Comparison of ENCODE assay signal across 8 cellular contexts in genomic region chr14:93333631-93334095, GRCh38. TPM values are rescaled to one million over a fixed set of nuclear protein-coding genes. Genes with fewer than 3 reads are reported as not detected.
DNase-seq lines count a peak whose midpoint lies in the region; ATAC-seq and TF ChIP-seq lines count a peak whose summit lies in the region.

No MANE protein-coding gene starts in this region.

- no peak overlapping the region for H2AK5ac ChIP-seq in mesenchymal stem cell (ENCODE audit: low read length, severe bottlenecking)

- no peaks in the 10 kb centered on the region for H3K36me3 ChIP-seq in mesenchymal stem cell (ENCODE audit: control insufficient read depth in 1 of 2, insufficient read depth in 2 of 2, low read depth in 1 of 2, low read length in 2 of 2)
- peaks cover 0 to 2% of the 10 kb centered on the region in 2 donors for H3K36me3 ChIP-seq in aorta (ENCODE audit: control insufficient read depth in 1 of 2, insufficient read depth in 2 of 2, low read length in 1 of 2)

- peaks cover 4% of the 10 kb centered on the region for H3K4me1 ChIP-seq in mesenchymal stem cell (ENCODE audit: control insufficient read depth, insufficient read depth, low read depth, low read length)
- H3K4me1 ChIP-seq in aorta (ENCODE audit: control insufficient read depth in 1 of 2, insufficient read depth in 2 of 2, low read length in 2 of 2) = peaks cover 0 to 11% of the 10 kb centered on the region in 2 donors

- no peak overlapping the region for H3K23ac ChIP-seq in mesenchymal stem cell (ENCODE audit: low read length in 2 of 2)

- H3K27me3 ChIP-seq in mesenchymal stem cell (ENCODE audit: control insufficient read depth in 1 of 2, insufficient read depth in 1 of 2, low read length in 2 of 2) = no peaks in the 10 kb centered on the region
- H3K27me3 ChIP-seq in aorta (ENCODE audit: control insufficient read depth in 1 of 2, insufficient read depth in 2 of 2, low read length in 1 of 2) = no peaks in the 10 kb centered on the region

- no peak for DNase-seq in stimulated activated naive CD8-positive, alpha-beta T cell treated with anti-CD3 and anti-CD28 coated beads, Interleukin-15, Interleukin-2, amounts not matched to agents 100 U/mL and 50 U/mL, for 24 hours
- DNase-seq in mesenchymal stem cell = no peak
- DNase-seq in aorta = no peak
- no peak for DNase-seq in activated effector memory CD4-positive, alpha-beta T cell treated with Interleukin-2 at 50 U/mL for 16 hours
- DNase-seq in AG08395 (ENCODE audit: low spot score) = no peak

- no peak overlapping the region for H2BK120ac ChIP-seq in mesenchymal stem cell (ENCODE audit: low read depth, low read length)

- H3K4me1 Mint-ChIP-seq in stimulated activated naive CD8-positive, alpha-beta T cell treated with anti-CD3 and anti-CD28 coated beads, Interleukin-15, Interleukin-2, amounts not matched to agents 100 ng/mL and 50 ng/mL, for 24 hours (ENCODE audit: low read depth) = peaks cover 53% of the 10 kb centered on the region
- peaks cover 55% of the 10 kb centered on the region for H3K4me1 Mint-ChIP-seq in brain

- H3K79me1 ChIP-seq in mesenchymal stem cell (replicated peaks; ENCODE audit: low read length, poor library complexity, severe bottlenecking) = peaks cover 6% of the 10 kb centered on the region

- H3K9me3 Mint-ChIP-seq in stimulated activated naive CD8-positive, alpha-beta T cell treated with anti-CD3 and anti-CD28 coated beads, Interleukin-15, Interleukin-2, amounts not matched to agents 100 ng/mL and 50 ng/mL, for 24 hours = no peaks in the 10 kb centered on the region
- H3K9me3 Mint-ChIP-seq in brain = peaks cover 0 to 11% (median 4%) of the 10 kb centered on the region in 5 experiments

- peak overlapping the region; percentile 58 for H3K27ac Mint-ChIP-seq in stimulated activated naive CD8-positive, alpha-beta T cell treated with anti-CD3 and anti-CD28 coated beads, Interleukin-15, Interleukin-2, amounts not matched to agents 100 ng/mL and 50 ng/mL, for 24 hours
- peak overlapping the region; percentile 70 to 97 (median 96) for H3K27ac Mint-ChIP-seq in brain

- no peak overlapping the region for H2BK15ac ChIP-seq in mesenchymal stem cell (ENCODE audit: low read depth, poor library complexity, severe bottlenecking)

- H3K27ac ChIP-seq in mesenchymal stem cell (ENCODE audit: low read length, poor library complexity, severe bottlenecking) (no peak overlapping the region), aorta (ENCODE audit: low read depth in 1 of 2, low read length in 2 of 2) (peak overlapping the region in 1 of 2 donors; percentile 72)

- no peak overlapping the region for H3K4ac ChIP-seq in mesenchymal stem cell (ENCODE audit: low read depth in 1 of 2, low read length in 2 of 2)

- ATAC-seq in stimulated activated naive CD8-positive, alpha-beta T cell treated with anti-CD3 and anti-CD28 coated beads, Interleukin-15, Interleukin-2, amounts not matched to agents 100 U/mL and 50 U/mL, for 24 hours = no peak
- ATAC-seq in aorta (ENCODE audit: low FRiP score) (no peak), HG03571 (IDR thresholded peaks at IDR 0.05; ENCODE audit: unreplicated experiment) (no peak)

- H4K8ac ChIP-seq in mesenchymal stem cell (ENCODE audit: low read length) = peak overlapping the region; percentile 55

- H4K91ac ChIP-seq in mesenchymal stem cell (ENCODE audit: low read length) = no peak overlapping the region

- no peaks in the 10 kb centered on the region for H3K27me3 Mint-ChIP-seq in stimulated activated naive CD8-positive, alpha-beta T cell treated with anti-CD3 and anti-CD28 coated beads, Interleukin-15, Interleukin-2, amounts not matched to agents 100 ng/mL and 50 ng/mL, for 24 hours
- H3K27me3 Mint-ChIP-seq in brain = peaks cover 4% of the 10 kb centered on the region

- peak overlapping the region; percentile 5 for H2AFZ ChIP-seq in mesenchymal stem cell (ENCODE audit: low read depth, low read length)

- peak overlapping the region; percentile 60 for H3K4me2 ChIP-seq in mesenchymal stem cell (ENCODE audit: low read length, poor library complexity, severe bottlenecking)

- peak overlapping the region; percentile 3 to 86 for H3K4me3 ChIP-seq in mesenchymal stem cell (ENCODE audit: insufficient read depth in 1 of 2, low read depth in 1 of 2, low read length in 2 of 2)
- H3K4me3 ChIP-seq in aorta (ENCODE audit: low read length in 2 of 2) = peak overlapping the region; percentile 21 to 70

- intact Hi-C loops in aorta (cut with DNase I) = loop anchor here in 1 of 2 donors (2.0 kb wide), 1 partner anchor 127 kb away; the partner anchor contains the start of genes GON7 and UBR7

- peak overlapping the region; percentile 91 for H3K4me3 Mint-ChIP-seq in stimulated activated naive CD8-positive, alpha-beta T cell treated with anti-CD3 and anti-CD28 coated beads, Interleukin-15, Interleukin-2, amounts not matched to agents 100 ng/mL and 50 ng/mL, for 24 hours
- peak overlapping the region; percentile 86 to 95 (median 89) for H3K4me3 Mint-ChIP-seq in brain

- H3K9me3 ChIP-seq in mesenchymal stem cell (ENCODE audit: control insufficient read depth, low read length) (no peaks in the 10 kb centered on the region), aorta (ENCODE audit: control insufficient read depth, low read length) (no peaks in the 10 kb centered on the region)

- H2BK5ac ChIP-seq in mesenchymal stem cell (ENCODE audit: low read depth, low read length, poor library complexity, severe bottlenecking) = no peak overlapping the region

- H3K36me3 Mint-ChIP-seq in stimulated activated naive CD8-positive, alpha-beta T cell treated with anti-CD3 and anti-CD28 coated beads, Interleukin-15, Interleukin-2, amounts not matched to agents 100 ng/mL and 50 ng/mL, for 24 hours (ENCODE audit: low read depth) = no peaks in the 10 kb centered on the region
- H3K36me3 Mint-ChIP-seq in brain = peaks cover 26% of the 10 kb centered on the region

- no peak overlapping the region for H3K18ac ChIP-seq in mesenchymal stem cell (ENCODE audit: low read depth in 1 of 2, low read length in 2 of 2)

- no peak overlapping the region for H3K14ac ChIP-seq in mesenchymal stem cell (ENCODE audit: low read length in 2 of 2)

- WGBS in mesenchymal stem cell = 19% methylated on average over 6 of the region's 7 CpGs
- 9 to 13% methylated on average over 7 of the region's 7 CpGs for WGBS in aorta, 2 donors

- TF ChIP-seq CTCF in brain (conservative IDR thresholded peaks at IDR 0.05) = no peak

- peak overlapping the region; percentile 93 for H3K9ac ChIP-seq in mesenchymal stem cell (ENCODE audit: low read length)

- no peak overlapping the region for H2BK12ac ChIP-seq in mesenchymal stem cell (ENCODE audit: low read length in 2 of 2)

RNA-seq across cellular contexts. Expression of gene BTBD7, which starts 0.8 kb away (rescaled TPM):
- polyA plus RNA-seq in brain (ENCODE audit: insufficient read depth, low read depth, low replicate concordance) = 9.3 TPM
- polyA plus RNA-seq in mesenchymal stem cell (2013, experiment 1 of 2) = 26.1 TPM
- polyA plus RNA-seq in mesenchymal stem cell (2013, experiment 2 of 2) = 22.8 TPM
- total RNA-seq in aorta = 10 to 100 TPM; 39.6 to 51.2 TPM
- 1 to 10 TPM; 7.4 to 8.5 TPM for polyA plus RNA-seq in aorta

RNA-seq across cellular contexts. Expression of gene COX8C, which starts 13.3 kb away (rescaled TPM):
- polyA plus RNA-seq in brain (ENCODE audit: insufficient read depth, low read depth, low replicate concordance) (not detected), aorta (not detected)
- not detected for polyA plus RNA-seq in mesenchymal stem cell (2013, experiment 1 of 2)
- polyA plus RNA-seq in mesenchymal stem cell (2013, experiment 2 of 2) = not detected
- total RNA-seq in aorta = not detected
